ENCODE assay signal across 1 cellular context in the genomic region with DNA sequence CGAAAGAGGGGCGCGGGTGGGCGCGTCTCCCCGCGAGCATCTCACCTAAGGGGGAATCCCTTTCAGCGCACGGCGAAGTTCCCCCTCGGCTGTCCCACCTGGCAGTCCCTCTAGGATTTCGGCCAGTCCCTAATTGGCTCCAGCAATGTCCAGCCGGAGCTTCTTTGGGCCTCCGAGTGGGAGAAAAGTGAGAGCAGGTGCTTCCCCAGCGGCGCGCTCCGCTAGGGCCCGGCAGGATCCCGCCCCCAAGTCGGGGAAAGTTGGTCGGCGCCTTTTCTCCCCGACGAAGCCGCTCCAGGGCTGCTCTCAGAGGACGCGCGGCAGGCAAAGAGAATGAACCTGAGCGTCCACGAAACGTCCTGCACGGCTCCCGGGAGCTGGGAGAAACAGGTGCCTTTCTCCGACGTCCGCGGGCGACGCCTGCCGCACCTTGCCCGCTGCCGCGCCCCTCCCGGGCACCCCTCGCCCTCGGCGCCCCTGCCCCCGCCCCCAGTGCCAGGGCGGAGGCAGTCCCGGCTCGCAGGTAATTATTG.
TF ChIP-seq lines count a peak whose summit lies in the region.

No MANE protein-coding gene starts in this region.

TF ChIP-seq in SK-N-SH treated with all-trans-retinoic acid at 6 μM for 48 hours, 23 proteins besides CTCF, POLR2A, EP300 and RAD21 (continued from another document):
- TF ChIP-seq, protein P1, sequence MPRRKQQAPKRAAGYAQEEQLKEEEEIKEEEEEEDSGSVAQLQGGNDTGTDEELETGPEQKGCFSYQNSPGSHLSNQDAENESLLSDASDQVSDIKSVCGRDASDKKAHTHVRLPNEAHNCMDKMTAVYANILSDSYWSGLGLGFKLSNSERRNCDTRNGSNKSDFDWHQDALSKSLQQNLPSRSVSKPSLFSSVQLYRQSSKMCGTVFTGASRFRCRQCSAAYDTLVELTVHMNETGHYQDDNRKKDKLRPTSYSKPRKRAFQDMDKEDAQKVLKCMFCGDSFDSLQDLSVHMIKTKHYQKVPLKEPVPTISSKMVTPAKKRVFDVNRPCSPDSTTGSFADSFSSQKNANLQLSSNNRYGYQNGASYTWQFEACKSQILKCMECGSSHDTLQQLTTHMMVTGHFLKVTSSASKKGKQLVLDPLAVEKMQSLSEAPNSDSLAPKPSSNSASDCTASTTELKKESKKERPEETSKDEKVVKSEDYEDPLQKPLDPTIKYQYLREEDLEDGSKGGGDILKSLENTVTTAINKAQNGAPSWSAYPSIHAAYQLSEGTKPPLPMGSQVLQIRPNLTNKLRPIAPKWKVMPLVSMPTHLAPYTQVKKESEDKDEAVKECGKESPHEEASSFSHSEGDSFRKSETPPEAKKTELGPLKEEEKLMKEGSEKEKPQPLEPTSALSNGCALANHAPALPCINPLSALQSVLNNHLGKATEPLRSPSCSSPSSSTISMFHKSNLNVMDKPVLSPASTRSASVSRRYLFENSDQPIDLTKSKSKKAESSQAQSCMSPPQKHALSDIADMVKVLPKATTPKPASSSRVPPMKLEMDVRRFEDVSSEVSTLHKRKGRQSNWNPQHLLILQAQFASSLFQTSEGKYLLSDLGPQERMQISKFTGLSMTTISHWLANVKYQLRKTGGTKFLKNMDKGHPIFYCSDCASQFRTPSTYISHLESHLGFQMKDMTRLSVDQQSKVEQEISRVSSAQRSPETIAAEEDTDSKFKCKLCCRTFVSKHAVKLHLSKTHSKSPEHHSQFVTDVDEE (CRISPR knock-in tag; IDR thresholded peaks at IDR 0.05): no peak
- TF ChIP-seq CSDC2 (CRISPR knock-in tag; IDR thresholded peaks at IDR 0.05) (no peak), TCF4 (CRISPR knock-in tag; IDR thresholded peaks at IDR 0.05; ENCODE audit: borderline replicate concordance) (no peak), SNAI2 (CRISPR knock-in tag; IDR thresholded peaks at IDR 0.05) (no peak), TOX (CRISPR knock-in tag; IDR thresholded peaks at IDR 0.05; ENCODE audit: borderline replicate concordance) (no peak), ESRRG (CRISPR knock-in tag; IDR thresholded peaks at IDR 0.05) (no peak), ARNTL (CRISPR knock-in tag; IDR thresholded peaks at IDR 0.05; ENCODE audit: borderline replicate concordance, low read depth) (no peak), ISL1 (CRISPR knock-in tag; IDR thresholded peaks at IDR 0.05) (no peak), ZNF565 (CRISPR knock-in tag; conservative IDR thresholded peaks at IDR 0.05; ENCODE audit: low read depth) (no peak), ZFP30 (CRISPR knock-in tag; IDR thresholded peaks at IDR 0.05) (no peak)
